In the genomic region with DNA sequence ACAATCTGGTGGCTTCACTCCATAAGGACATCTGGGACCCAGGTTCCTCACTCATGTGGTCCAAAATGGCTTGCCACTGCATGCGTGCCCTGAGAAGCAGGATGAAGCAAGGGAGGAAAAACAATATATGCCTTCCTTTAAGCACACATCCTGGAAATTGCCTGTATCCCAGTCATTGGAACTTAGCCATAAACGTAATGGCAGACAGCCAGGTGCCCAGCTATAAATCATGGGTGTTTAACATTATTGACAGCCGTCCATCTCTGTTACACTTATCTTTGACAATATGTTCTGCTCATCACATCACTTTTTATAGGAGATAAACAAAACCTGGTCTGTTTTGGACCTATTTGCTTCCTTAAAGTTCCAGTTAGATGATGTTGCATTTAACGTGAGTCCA, we compare ENCODE assay signal across 28 cellular contexts.
"Had no signal": no experiment of that assay in that cellular context is flagged by ENCODE, and none has a peak within 500 bp of the region (broad histone marks: within the 10 kb centered on the region; RNA-seq: fewer than 3 reads in every experiment).

No MANE protein-coding gene starts in this region.

- H3K79me2 ChIP-seq: hepatocyte had no signal

- H3K4me3 Mint-ChIP-seq: activated CD4-positive, alpha-beta T cell treated with anti-CD3 and anti-CD28 coated beads for 36 hours; activated naive CD8-positive, alpha-beta T cell treated with anti-CD3 and anti-CD28 coated beads for 36 hours; activated T-cell treated with anti-CD3 and anti-CD28 coated beads, Interleukin-2, amount 50 U/mL, for 72 hours; effector memory CD8-positive, alpha-beta T cell; immature natural killer cell; mesothelial cell of epicardium; naive thymus-derived CD4-positive, alpha-beta T cell; neural crest cell; stimulated activated effector memory CD8-positive, alpha-beta T cell treated with anti-CD3 and anti-CD28 coated beads, Interleukin-12 subunit alpha, Interleukin-12 subunit beta, amount 100 ng/mL, for 72 hours; stimulated activated naive CD8-positive, alpha-beta T cell treated with anti-CD3 and anti-CD28 coated beads, Interleukin-15, Interleukin-2, amounts not matched to agents 100 ng/mL and 50 ng/mL, for 24 hours had no signal

- H3K27me3 Mint-ChIP-seq: stimulated activated naive CD8-positive, alpha-beta T cell treated with anti-CD3 and anti-CD28 coated beads, Interleukin-15, Interleukin-2, amounts not matched to agents 100 ng/mL and 50 ng/mL, for 24 hours had no signal

- H3K4me1 Mint-ChIP-seq: activated CD4-positive, alpha-beta T cell treated with anti-CD3 and anti-CD28 coated beads for 36 hours; activated naive CD8-positive, alpha-beta T cell treated with anti-CD3 and anti-CD28 coated beads for 36 hours; immature natural killer cell; mesothelial cell of epicardium; naive thymus-derived CD4-positive, alpha-beta T cell; stimulated activated effector memory CD8-positive, alpha-beta T cell treated with anti-CD3 and anti-CD28 coated beads, Interleukin-12 subunit alpha, Interleukin-12 subunit beta, amount 100 ng/mL, for 72 hours had no signal

- DNase-seq: activated CD4-positive, alpha-beta T cell treated with anti-CD3 and anti-CD28 coated beads for 36 hours; activated CD4-positive, CD25-positive, alpha-beta regulatory T cell; activated effector memory CD4-positive, alpha-beta T cell treated with Interleukin-2 at 50 U/mL for 16 hours; activated naive CD4-positive, alpha-beta T cell treated with Interleukin-2 at 50 U/mL for 16 hours; activated naive CD8-positive, alpha-beta T cell treated with anti-CD3 and anti-CD28 coated beads for 36 hours; activated T-cell treated with anti-CD3 and anti-CD28 coated beads for 4 hours; activated T-cell treated with anti-CD3 and anti-CD28 coated beads, Interleukin-2, amount 50 U/mL, for 72 hours; adrenal gland; aorta; body of pancreas; effector memory CD8-positive, alpha-beta T cell; erythroblast; immature natural killer cell; kidney; naive thymus-derived CD4-positive, alpha-beta T cell; nucleus accumbens; pancreas; psoas muscle; sigmoid colon; small intestine; stimulated activated CD4-positive, alpha-beta T cell treated with anti-CD3 and anti-CD28 coated beads, Interleukin-4, amount 100 ng/mL, for 24 hours; upper lobe of right lung had no signal

- H3K36me3 ChIP-seq: adrenal gland, gastroesophageal sphincter, pancreas, sigmoid colon, upper lobe of right lung had no signal

- H2AFZ ChIP-seq: hepatocyte had no signal

- H3K4me3 ChIP-seq: adrenal gland, body of pancreas, gastroesophageal sphincter, hepatocyte, pancreas, psoas muscle, sigmoid colon, upper lobe of right lung had no signal

- H3K36me3 Mint-ChIP-seq: immature natural killer cell; stimulated activated effector memory CD8-positive, alpha-beta T cell treated with anti-CD3 and anti-CD28 coated beads, Interleukin-12 subunit alpha, Interleukin-12 subunit beta, amount 100 ng/mL, for 72 hours had no signal

- H3K27ac Mint-ChIP-seq: activated CD4-positive, alpha-beta T cell treated with anti-CD3 and anti-CD28 coated beads for 36 hours; activated naive CD8-positive, alpha-beta T cell treated with anti-CD3 and anti-CD28 coated beads for 36 hours; activated T-cell treated with anti-CD3 and anti-CD28 coated beads, Interleukin-2, amount 50 U/mL, for 72 hours; effector memory CD8-positive, alpha-beta T cell; immature natural killer cell; mesothelial cell of epicardium; naive thymus-derived CD4-positive, alpha-beta T cell; stimulated activated effector memory CD8-positive, alpha-beta T cell treated with anti-CD3 and anti-CD28 coated beads, Interleukin-12 subunit alpha, Interleukin-12 subunit beta, amount 100 ng/mL, for 72 hours; stimulated activated naive CD8-positive, alpha-beta T cell treated with anti-CD3 and anti-CD28 coated beads, Interleukin-15, Interleukin-2, amounts not matched to agents 100 ng/mL and 50 ng/mL, for 24 hours had no signal

- H3K27me3 ChIP-seq: adrenal gland, body of pancreas, gastroesophageal sphincter, hepatocyte, sigmoid colon, upper lobe of right lung had no signal

- H3K9me3 ChIP-seq: adrenal gland, gastroesophageal sphincter, pancreas, upper lobe of right lung had no signal

- H3K4me1 ChIP-seq: adrenal gland, body of pancreas, gastroesophageal sphincter, pancreas, psoas muscle, sigmoid colon, upper lobe of right lung had no signal

- H3K4me2 ChIP-seq: hepatocyte had no signal

- H3K27ac ChIP-seq: adrenal gland, body of pancreas, gastroesophageal sphincter, pancreas, psoas muscle, sigmoid colon, upper lobe of right lung had no signal
